In genomic region chr4:118398226-118399090, GRCh38 we compare ENCODE assay signal across 9 cellular contexts. TPM values are rescaled to one million over a fixed set of nuclear protein-coding genes. Genes with fewer than 3 reads are reported as not detected.
A peak's percentile ranks its signal among the peaks of the same experiment; 100 is the strongest.
DNase-seq lines count a peak whose midpoint lies in the region; ATAC-seq and TF ChIP-seq lines count a peak whose summit lies in the region.
"Had no signal": no experiment of that assay in that cellular context is flagged by ENCODE, and none has a peak within 500 bp of the region (broad histone marks: within the 10 kb centered on the region; RNA-seq: fewer than 3 reads in every experiment).

No MANE protein-coding gene starts in this region.

- H3K4me1 Mint-ChIP-seq in activated naive CD4-positive, alpha-beta T cell treated with anti-CD3 and anti-CD28 coated beads, Interleukin-2, amount 10 ng/mL, durations not matched to agents 7 days and 5 days = no peaks in the 10 kb centered on the region

- H3K27me3 Mint-ChIP-seq in activated naive CD4-positive, alpha-beta T cell treated with anti-CD3 and anti-CD28 coated beads, Interleukin-2, amount 10 ng/mL, durations not matched to agents 7 days and 5 days = peaks cover 6% of the 10 kb centered on the region

- H3K9me2 ChIP-seq in SK-N-SH = no peaks in the 10 kb centered on the region

- no peaks in the 10 kb centered on the region for H4K20me1 ChIP-seq in SK-N-SH (ENCODE audit: insufficient read depth)
- no peaks in the 10 kb centered on the region for H4K20me1 ChIP-seq in smooth muscle cell (ENCODE audit: low read depth)
- H4K20me1 ChIP-seq in osteoblast (ENCODE audit: insufficient read depth, low read length) = no peaks in the 10 kb centered on the region

- intact Hi-C loops in mucosa of descending colon (cut with DNase I, micrococcal nuclease) = no loop called here

- H3K9ac ChIP-seq in SK-N-SH (no peak overlapping the region), smooth muscle cell (ENCODE audit: low read depth) (no peak overlapping the region)

- no peak overlapping the region for H3K4me2 ChIP-seq in SK-N-SH
- H3K4me2 ChIP-seq in smooth muscle cell = no peak overlapping the region
- H3K4me2 ChIP-seq in osteoblast (ENCODE audit: insufficient read depth, low read length) = no peak overlapping the region

- H3K27ac ChIP-seq in SK-N-SH (ENCODE audit: low read depth in 2 of 2, low read length in 1 of 2) (peak overlapping the region in 1 of 2 experiments; percentile 69; a peak in 2 of 4 replicates), smooth muscle cell (ENCODE audit: low read depth) (peak overlapping the region; percentile 85), osteoblast (ENCODE audit: low read depth, low read length) (no peak overlapping the region)

- H3K9me3 ChIP-seq in SK-N-SH (no peaks in the 10 kb centered on the region), smooth muscle cell (replicated peaks; ENCODE audit: low read depth) (no peaks in the 10 kb centered on the region), mucosa of descending colon (no peaks in the 10 kb centered on the region), osteoblast (ENCODE audit: low read depth, low read length) (no peaks in the 10 kb centered on the region)

- H3K27me3 ChIP-seq in SK-N-SH (ENCODE audit: insufficient read depth) = no peaks in the 10 kb centered on the region
- no peaks in the 10 kb centered on the region for H3K27me3 ChIP-seq in smooth muscle cell (ENCODE audit: low read depth)
- H3K27me3 ChIP-seq in osteoblast (ENCODE audit: insufficient read depth, low read length) = peaks cover 6% of the 10 kb centered on the region

- ATAC-seq in SK-N-SH treated with all-trans-retinoic acid at 6 μM for 48 hours (no peak), HG02759 (IDR thresholded peaks at IDR 0.05; ENCODE audit: unreplicated experiment) (peak; percentile 87), mucosa of descending colon (no peak)

- WGBS in SK-N-SH (ENCODE audit: low lambda C conversion rate) = 82% methylated on average over 5 of the region's 5 CpGs
- WGBS in smooth muscle cell (ENCODE audit: low lambda C conversion rate) = 68% methylated on average over 5 of the region's 5 CpGs

- no peak overlapping the region for H3K27ac Mint-ChIP-seq in activated naive CD4-positive, alpha-beta T cell treated with anti-CD3 and anti-CD28 coated beads, Interleukin-2, amount 10 ng/mL, durations not matched to agents 7 days and 5 days
- H3K27ac Mint-ChIP-seq: T-helper 1 cell treated with Interleukin-12 subunit alpha and Interleukin-12 subunit beta and Interleukin-4 antibody, amounts not matched to agents 30 μg/mL and 1 μg/mL, for 36 hours had no signal

- H3K36me3 ChIP-seq in SK-N-SH (replicated peaks in 1 of 2; ENCODE audit: control insufficient read depth in 1 of 2, insufficient read depth in 2 of 2, low read length in 1 of 2) (no peaks in the 10 kb centered on the region), smooth muscle cell (ENCODE audit: low read depth) (no peaks in the 10 kb centered on the region), mucosa of descending colon (ENCODE audit: low read depth) (no peaks in the 10 kb centered on the region), osteoblast (ENCODE audit: insufficient read depth, low read length) (no peaks in the 10 kb centered on the region)

- DNase-seq in SK-N-SH (no peak), LNCaP clone FGC (ENCODE audit: low read depth) (peak; percentile 1), smooth muscle cell (lab: John Stamatoyannopoulos, UW; ENCODE audit: unreplicated experiment) (no peak), mucosa of descending colon (no peak), osteoblast (ENCODE audit: insufficient read length, low spot score, missing footprints) (no peak)
- DNase-seq in activated naive CD4-positive, alpha-beta T cell treated with anti-CD3 and anti-CD28 coated beads, Interleukin-2, amount 10 ng/mL, durations not matched to agents 7 days and 5 days = no peak

- H3K36me3 Mint-ChIP-seq in activated naive CD4-positive, alpha-beta T cell treated with anti-CD3 and anti-CD28 coated beads, Interleukin-2, amount 10 ng/mL, durations not matched to agents 7 days and 5 days = no peaks in the 10 kb centered on the region

- H2AFZ ChIP-seq in SK-N-SH (ENCODE audit: low read depth) (no peak overlapping the region; the same call in 1 of the 2 replicates), smooth muscle cell (ENCODE audit: low read depth) (peak overlapping the region; percentile 20), osteoblast (ENCODE audit: low read length) (no peak overlapping the region)

- no peak overlapping the region for H3K4me3 Mint-ChIP-seq in activated naive CD4-positive, alpha-beta T cell treated with anti-CD3 and anti-CD28 coated beads, Interleukin-2, amount 10 ng/mL, durations not matched to agents 7 days and 5 days
- H3K4me3 Mint-ChIP-seq: T-helper 1 cell treated with Interleukin-12 subunit alpha and Interleukin-12 subunit beta and Interleukin-4 antibody, amounts not matched to agents 30 μg/mL and 1 μg/mL, for 36 hours had no signal

- CTCF ChIA-PET in SK-N-SH (lab: Yijun Ruan, JAX) = interaction anchor here (1.1 kb wide), 1 partner anchor 45 kb away, joined by 6 read pairs; the partner anchor contains the start of gene PRSS12
- CTCF ChIA-PET in activated naive CD4-positive, alpha-beta T cell treated with anti-CD3 and anti-CD28 coated beads, Interleukin-2, amount 10 ng/mL, durations not matched to agents 7 days and 5 days (lab: Charles Lee) = no interaction called here

- no peak for TF ChIP-seq CTCF in SK-N-SH (IDR thresholded peaks at IDR 0.05)
- no peak for TF ChIP-seq CTCF in LNCaP clone FGC (IDR thresholded peaks at IDR 0.05; ENCODE audit: control insufficient read depth, extremely low read depth, insufficient read depth)
- TF ChIP-seq CTCF in smooth muscle cell (IDR thresholded peaks at IDR 0.05; ENCODE audit: borderline replicate concordance, insufficient read depth, poor library complexity, severe bottlenecking) = no peak
- no peak for TF ChIP-seq CTCF in mucosa of descending colon (IDR thresholded peaks at IDR 0.05)
- TF ChIP-seq CTCF in osteoblast (IDR thresholded peaks at IDR 0.05; ENCODE audit: extremely low read depth, low read depth, low read length) = no peak

- H3K4me1 ChIP-seq in SK-N-SH (ENCODE audit: control insufficient read depth in 1 of 2, insufficient read depth in 2 of 2, low read depth in 1 of 2, low read length in 1 of 2) = peaks cover 19 to 22% of the 10 kb centered on the region in 2 experiments; a peak in 3 of 4 replicates
- H3K4me1 ChIP-seq in smooth muscle cell (ENCODE audit: low read depth) = peaks cover 19% of the 10 kb centered on the region
- H3K4me1 ChIP-seq in mucosa of descending colon (ENCODE audit: low read depth) = no peaks in the 10 kb centered on the region
- peaks cover 3% of the 10 kb centered on the region for H3K4me1 ChIP-seq in osteoblast (ENCODE audit: insufficient read depth, low read length)

- TF ChIP-seq RAD21 in SK-N-SH (IDR thresholded peaks at IDR 0.05; ENCODE audit: low read length) = no peak

- no peak overlapping the region for H3K4me3 ChIP-seq in SK-N-SH (ENCODE audit: low read depth in 2 of 2, low read length in 1 of 2)
- H3K4me3 ChIP-seq in LNCaP clone FGC (ENCODE audit: low read depth, low read length) = no peak overlapping the region
- no peak overlapping the region for H3K4me3 ChIP-seq in smooth muscle cell
- no peak overlapping the region for H3K4me3 ChIP-seq in mucosa of descending colon
- no peak overlapping the region for H3K4me3 ChIP-seq in osteoblast (ENCODE audit: insufficient read depth, low read length)

- POLR2A ChIA-PET in SK-N-SH (lab: Yijun Ruan, JAX) = no interaction called here

- H3F3A ChIP-seq in SK-N-SH (replicated peaks; ENCODE audit: insufficient read depth) = no peaks in the 10 kb centered on the region
- H3F3A ChIP-seq in smooth muscle cell (ENCODE audit: low read depth) = no peaks in the 10 kb centered on the region

- H3K79me2 ChIP-seq in SK-N-SH (ENCODE audit: insufficient read depth) = no peaks in the 10 kb centered on the region
- H3K79me2 ChIP-seq in smooth muscle cell (ENCODE audit: low read depth) = no peaks in the 10 kb centered on the region
- H3K79me2 ChIP-seq in osteoblast (ENCODE audit: insufficient read depth, low read length) = no peaks in the 10 kb centered on the region

- no peaks in the 10 kb centered on the region for H3K9me3 Mint-ChIP-seq in activated naive CD4-positive, alpha-beta T cell treated with anti-CD3 and anti-CD28 coated beads, Interleukin-2, amount 10 ng/mL, durations not matched to agents 7 days and 5 days
- H3K9me3 Mint-ChIP-seq: T-helper 1 cell treated with Interleukin-12 subunit alpha and Interleukin-12 subunit beta and Interleukin-4 antibody, amounts not matched to agents 30 μg/mL and 1 μg/mL, for 36 hours had no signal

- no peak for TF ChIP-seq EP300 in SK-N-SH (IDR thresholded peaks at IDR 0.05; ENCODE audit: borderline replicate concordance in 1 of 2, low read depth in 1 of 2, low read length in 1 of 2)

TF ChIP-seq in SK-N-SH, 30 proteins besides CTCF, POLR2A, EP300 and RAD21:
- TF ChIP-seq TCF12 (IDR thresholded peaks at IDR 0.05) (0 out of 2 replicates have a peak, but pooled peaks have one; percentile 10), GABPA (IDR thresholded peaks at IDR 0.05; ENCODE audit: low read depth) (no peak), SIN3A (IDR thresholded peaks at IDR 0.05; ENCODE audit: borderline replicate concordance, low read depth, low read length) (no peak)

RNA-seq across cellular contexts. Expression of gene PRSS12, which starts 45.7 kb away (rescaled TPM):
- polyA plus RNA-seq in SK-N-SH (2012; rRNA removed) (134 and 137 TPM in 2 replicates), smooth muscle cell (9.9 and 28.3 TPM in 2 replicates)
- polyA plus RNA-seq in SK-N-SH (2012; cell fraction: cytosol; rRNA removed) = 177 and 193 TPM in 2 replicates
- 101 and 180 TPM in 2 replicates for polyA plus RNA-seq in SK-N-SH (2012; cell fraction: nucleus; rRNA removed)
- total RNA-seq in smooth muscle cell (18.8 and 24.5 TPM in 2 replicates), mucosa of descending colon (10 to 100 TPM; 12.9 to 41.7 (median 31.1) TPM), osteoblast (8.5 and 9.4 TPM in 2 replicates)
